Comparison of ENCODE assay signal across 23 cellular contexts in the genomic region with DNA sequence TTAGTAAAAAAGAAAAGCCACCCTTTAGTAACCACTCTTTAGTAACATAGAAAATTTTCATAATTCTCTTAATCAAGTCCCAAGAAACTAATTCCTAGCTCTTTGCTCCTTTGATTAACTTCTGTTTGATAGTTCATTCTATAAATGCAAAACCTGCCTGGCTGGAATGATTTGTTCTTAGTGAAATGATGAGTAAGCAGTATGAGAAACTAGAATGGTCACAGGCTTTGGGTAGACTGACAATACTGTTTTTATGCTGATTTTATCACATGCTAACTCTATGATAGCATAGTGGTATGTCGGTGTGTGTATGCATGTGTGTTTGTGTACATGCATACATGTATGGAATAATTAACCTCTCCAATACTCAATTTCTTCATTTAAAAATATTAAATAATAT.
"Had no signal": no experiment of that assay in that cellular context is flagged by ENCODE, and none has a peak within 500 bp of the region (broad histone marks: within the 10 kb centered on the region; RNA-seq: fewer than 3 reads in every experiment).

No MANE protein-coding gene starts in this region.

- H3K27me3 ChIP-seq: gastroesophageal sphincter, hepatocyte, ovary, suprapubic skin, tibial nerve had no signal

- H3K4me2 ChIP-seq: hepatocyte, smooth muscle cell had no signal

- H2AFZ ChIP-seq: hepatocyte had no signal

- H3K27ac ChIP-seq: epithelial cell of prostate, gastroesophageal sphincter, hepatocyte, ovary, psoas muscle, suprapubic skin, tibial nerve had no signal

- ATAC-seq: gastroesophageal sphincter; left colon; naive thymus-derived CD4-positive, alpha-beta T cell; psoas muscle; stimulated activated naive B cell treated with anti-CD40 and anti-IgM and Interleukin-4, amounts not matched to agents 10 μg/mL and 1 μg/mL and 100 μg/mL, for 72 hours had no signal

- H3K9me3 ChIP-seq: gastroesophageal sphincter, ovary, psoas muscle, suprapubic skin, tibial nerve had no signal

- H3K4me3 ChIP-seq: gastroesophageal sphincter, hepatocyte, ovary, psoas muscle, smooth muscle cell, suprapubic skin, tibial nerve had no signal

- H3K36me3 ChIP-seq: gastroesophageal sphincter, ovary, suprapubic skin, tibial nerve had no signal

- H3K79me2 ChIP-seq: hepatocyte had no signal

- H3K4me1 ChIP-seq: gastroesophageal sphincter, psoas muscle, suprapubic skin, tibial nerve had no signal

- FAIRE-seq: kidney had no signal

- DNase-seq: activated CD4-positive, alpha-beta T cell treated with anti-CD3 and anti-CD28 coated beads for 4 hours; activated CD4-positive, alpha-beta T cell treated with anti-CD3 and anti-CD28 coated beads, Interleukin-2, amount 50 U/mL, for 48 hours; activated CD8-positive, alpha-beta memory T cell treated with anti-CD3 and anti-CD28 coated beads for 24 hours; activated effector memory CD4-positive, alpha-beta T cell treated with anti-CD3 and anti-CD28 coated beads, Interleukin-2, amount 50 U/mL, for 16 hours; activated naive CD4-positive, alpha-beta T cell treated with anti-CD3 and anti-CD28 coated beads for 36 hours; activated naive CD8-positive, alpha-beta T cell treated with anti-CD3 and anti-CD28 coated beads for 36 hours; central memory CD4-positive, alpha-beta T cell; kidney; left colon; midbrain; naive thymus-derived CD4-positive, alpha-beta T cell; ovary; psoas muscle; stimulated activated CD4-positive, alpha-beta T cell treated with anti-CD3 and anti-CD28 coated beads, Interleukin-15, amount 100 ng/mL, for 24 hours; stimulated activated CD4-positive, alpha-beta T cell treated with anti-CD3 and anti-CD28 coated beads, Interleukin-2, amount 100 ng/mL, for 24 hours; stimulated activated naive B cell treated with anti-CD40 and anti-IgM and Interleukin-4, amounts not matched to agents 10 μg/mL and 1 μg/mL and 100 μg/mL, for 72 hours; T-helper 1 cell had no signal
